7 cellular contexts compared by ENCODE assay signal in genomic region chr13:98978280-98978679, GRCh38. TPM values are rescaled to one million over a fixed set of nuclear protein-coding genes. Genes with fewer than 3 reads are reported as not detected.
A peak's percentile ranks its signal among the peaks of the same experiment; 100 is the strongest.
DNase-seq lines count a peak whose midpoint lies in the region; ATAC-seq and TF ChIP-seq lines count a peak whose summit lies in the region.

No MANE protein-coding gene starts in this region.

- intact Hi-C loops in colonic mucosa (cut with DNase I): no loop called here

- H3K27me3 ChIP-seq in colonic mucosa (no peaks in the 10 kb centered on the region), upper lobe of left lung (no peaks in the 10 kb centered on the region)

- H3K9me3 ChIP-seq in colonic mucosa (no peaks in the 10 kb centered on the region), upper lobe of left lung (no peaks in the 10 kb centered on the region)

- no peak for TF ChIP-seq POLR2A in upper lobe of left lung (IDR thresholded peaks at IDR 0.05)

- H3K36me3 ChIP-seq in colonic mucosa (no peaks in the 10 kb centered on the region), upper lobe of left lung (no peaks in the 10 kb centered on the region)

- DNase-seq in LoVo (ENCODE audit: low spot score) (peak; percentile 13), colonic mucosa (no peak), lung microvascular endothelial cell (ENCODE audit: low read depth in 2 of 2) (peak; percentile 96), upper lobe of left lung (no peak), NCI-H524 treated with DMSO at 0.1 percent for 48 hours (lab: John Stamatoyannopoulos, UW) (no peak)

- TF ChIP-seq CTCF in colonic mucosa (IDR thresholded peaks at IDR 0.05) (no peak), upper lobe of left lung (IDR thresholded peaks at IDR 0.05) (no peak)

- H3K27ac ChIP-seq in colonic mucosa: peak overlapping the region; percentile 3
- peak overlapping the region; percentile 57 to 79 (median 74) for H3K27ac ChIP-seq in upper lobe of left lung

- H3K9ac ChIP-seq in colonic mucosa (ENCODE audit: low read depth in 2 of 2, low read length in 2 of 2): no peak overlapping the region

- WGBS in upper lobe of left lung, 2 donors: 24 to 25% methylated on average over 3 of the region's 3 CpGs

- H3K4me3 ChIP-seq in colonic mucosa: peak overlapping the region; percentile 26
- H3K4me3 ChIP-seq in upper lobe of left lung: peak overlapping the region in 3 of 4 donors; percentile 44 to 56 (median 51)

- H3K4me1 ChIP-seq in colonic mucosa (no peaks in the 10 kb centered on the region), upper lobe of left lung (peaks cover 27 to 51% (median 36%) of the 10 kb centered on the region in 4 donors)

- no peak for TF ChIP-seq EP300 in upper lobe of left lung (IDR thresholded peaks at IDR 0.05)

- ATAC-seq in upper lobe of left lung (ENCODE audit: low FRiP score in 2 of 2) (no peak), GM21423 (IDR thresholded peaks at IDR 0.05; ENCODE audit: unreplicated experiment) (no peak), HG02678 (IDR thresholded peaks at IDR 0.05; ENCODE audit: unreplicated experiment) (no peak)

RNA-seq across cellular contexts. Expression of gene DOCK9, which starts 0.4 kb away (rescaled TPM):
- total RNA-seq in colonic mucosa: 10 to 100 TPM; 42.3 to 52.4 TPM
- 251 and 480 TPM in 2 replicates for total RNA-seq in lung microvascular endothelial cell
- 100 to 1,000 TPM; 155 to 284 (median 170) TPM for total RNA-seq in upper lobe of left lung

Comparison
In these comparisons a context has a peak if more than half of its experiments do, and no peak if none do; other contexts are left out.
1. DNase-seq: peak in LoVo (single experiment) and lung microvascular endothelial cell (2 of 2); none in colonic mucosa (single experiment), upper lobe of left lung (0 of 2) and NCI-H524 treated with DMSO at 0.1 percent for 48 hours (single experiment).